ENCODE assay signal across 19 cellular contexts in genomic region chr14:105844810-105845724, GRCh38.
DNase-seq lines count a peak whose midpoint lies in the region; ATAC-seq and TF ChIP-seq lines count a peak whose summit lies in the region.
"Had no signal": no experiment of that assay in that cellular context is flagged by ENCODE, and none has a peak within 500 bp of the region (broad histone marks: within the 10 kb centered on the region; RNA-seq: fewer than 3 reads in every experiment).

No MANE protein-coding gene starts in this region.

- H3K4me1 ChIP-seq in right cardiac atrium (ENCODE audit: control insufficient read depth, insufficient read depth, low read length) (no peaks in the 10 kb centered on the region), heart left ventricle (no peaks in the 10 kb centered on the region), H9 (ENCODE audit: insufficient read depth, low read length) (no peaks in the 10 kb centered on the region)
- H3K4me1 ChIP-seq: sigmoid colon, uterus had no signal

- TF ChIP-seq POLR2A in heart left ventricle (IDR thresholded peaks at IDR 0.05): no peak

- no peak overlapping the region for H3K56ac ChIP-seq in H9 (ENCODE audit: insufficient read length, low read depth, low read length)

- H2BK120ac ChIP-seq in H9 (ENCODE audit: low read depth, low read length, poor library complexity, severe bottlenecking): no peak overlapping the region

- in situ Hi-C loops in KBM-7 (cut with MboI; ENCODE audit: low pct_unique_long_range_greater_than_20kb, low sequenced_read_pairs): no loop called here

- no peaks in the 10 kb centered on the region for H3K79me2 ChIP-seq in H9 (ENCODE audit: insufficient read depth, low read length)

- no peaks in the 10 kb centered on the region for H3K23me2 ChIP-seq in H9 (ENCODE audit: insufficient read length, low read depth, low read length, poor library complexity, severe bottlenecking)

- H3K9me3 Mint-ChIP-seq in H9 (peaks cover 76 to 87% of the 10 kb centered on the region in 2 experiments), memory B cell (no peaks in the 10 kb centered on the region)
- H3K9me3 Mint-ChIP-seq: activated T-helper 2 cell treated with anti-CD3 and anti-CD28 coated beads, Interferon-gamma antibody, Interleukin-2, Interleukin-4, amounts not matched to agents 10 μg/mL and 5 μg/mL and 100 μg/mL, durations not matched to agents 14 hours and 24 hours and 36 hours had no signal

- no peak overlapping the region for H4K5ac ChIP-seq in H9 (ENCODE audit: insufficient read length, low read depth, low read length)

- H3K27ac ChIP-seq in right cardiac atrium (ENCODE audit: low read length): no peak overlapping the region
- no peak overlapping the region for H3K27ac ChIP-seq in heart left ventricle
- H3K27ac ChIP-seq in H9 (ENCODE audit: insufficient read length, low read depth, low read length): no peak overlapping the region
- H3K27ac ChIP-seq: sigmoid colon, uterus had no signal

- WGBS in right cardiac atrium: 80% methylated on average over 18 of the region's 18 CpGs
- WGBS in heart left ventricle, 4 donors: 78 to 87% (median 85%) methylated on average over 13 to 18 of the region's 18 CpGs
- WGBS in H9 (ENCODE audit: extremely low coverage, insufficient read length, low lambda C conversion rate): no CpG with 5 or more reads among the region's 18 CpGs

- H3K79me1 ChIP-seq in H9 (ENCODE audit: insufficient read depth, low read depth, low read length, poor library complexity, severe bottlenecking): no peaks in the 10 kb centered on the region

- no peak for TF ChIP-seq CTCF in heart left ventricle (IDR thresholded peaks at IDR 0.05)
- TF ChIP-seq CTCF in H9 (conservative IDR thresholded peaks at IDR 0.05): no peak
- no peak for TF ChIP-seq CTCF in omental fat pad (IDR thresholded peaks at IDR 0.05)

- ATAC-seq in right cardiac atrium: no peak
- no peak for ATAC-seq in heart left ventricle
- ATAC-seq in memory B cell (ENCODE audit: low read depth): no peak
- ATAC-seq in omental fat pad (ENCODE audit: low FRiP score): no peak
- ATAC-seq in HG03135 (IDR thresholded peaks at IDR 0.05; ENCODE audit: unreplicated experiment): no peak
- ATAC-seq: mucosa of descending colon had no signal

- no peaks in the 10 kb centered on the region for H4K20me1 ChIP-seq in H9 (ENCODE audit: control insufficient read depth, insufficient read depth, insufficient read length)

- no peak overlapping the region for H3K9ac ChIP-seq in H9 (ENCODE audit: extremely low read depth, insufficient read length, low read length)

- no peak overlapping the region for H3K4ac ChIP-seq in H9 (ENCODE audit: low read depth, low read length)

- H3K14ac ChIP-seq in H9 (ENCODE audit: insufficient read depth, low read length): no peak overlapping the region

- no peak overlapping the region for H3K4me3 Mint-ChIP-seq in H9
- H3K4me3 Mint-ChIP-seq in memory B cell: no peak overlapping the region

- H3T11ph ChIP-seq in H9 (ENCODE audit: low read length): no peak overlapping the region

- H4K8ac ChIP-seq in H9 (replicated peaks; ENCODE audit: insufficient read length, low read depth, low read length): no peak overlapping the region

- peaks cover 15 to 39% (median 19%) of the 10 kb centered on the region in 3 experiments for H3K36me3 Mint-ChIP-seq in H9 (ENCODE audit: insufficient read depth in 1 of 3, low read depth in 3 of 3)
- H3K36me3 Mint-ChIP-seq in memory B cell: peaks cover 17% of the 10 kb centered on the region

- intact Hi-C loops in right cardiac atrium (cut with DNase I) (no loop called here), heart left ventricle (cut with DNase I) (no loop called here)

- no peaks in the 10 kb centered on the region for H3K27me3 ChIP-seq in right cardiac atrium (ENCODE audit: control insufficient read depth, insufficient read depth)
- peaks cover 0 to 8% (median 0%) of the 10 kb centered on the region in 9 donors for H3K27me3 ChIP-seq in heart left ventricle
- H3K27me3 ChIP-seq in H9 (ENCODE audit: insufficient read depth, low read length): no peaks in the 10 kb centered on the region
- H3K27me3 ChIP-seq: sigmoid colon, uterus had no signal

- no peak overlapping the region for H3K18ac ChIP-seq in H9 (ENCODE audit: insufficient read length, low read depth, low read length)

- no peaks in the 10 kb centered on the region for H3K36me3 ChIP-seq in heart left ventricle
- H3K36me3 ChIP-seq: sigmoid colon, uterus had no signal

- no peak overlapping the region for H2BK5ac ChIP-seq in H9 (ENCODE audit: insufficient read length, low read length)

- H2AFZ ChIP-seq in H9 (ENCODE audit: low read length): no peak overlapping the region

- H2BK15ac ChIP-seq in H9 (ENCODE audit: low read depth, low read length): no peak overlapping the region

- DNase-seq in right cardiac atrium (peak in 2 of 3 donors; percentile 1 to 48), heart left ventricle (no peak), H9 (peak; percentile 14), memory B cell (ENCODE audit: low spot score in 2 of 2) (no peak), KBM-7 (no peak), omental fat pad (ENCODE audit: low spot score) (no peak)
- DNase-seq: activated CD4-positive, alpha-beta T cell treated with anti-CD3 and anti-CD28 coated beads for 48 hours; activated CD8-positive, alpha-beta memory T cell treated with anti-CD3 and anti-CD28 coated beads, Interleukin-2, amount 50 U/mL, for 4 hours; cerebellar nuclear complex; hippocampal formation; NCI-H1048; NCI-H187; NCI-H774; sigmoid colon; substantia nigra had no signal

- no peaks in the 10 kb centered on the region for H3K4me1 Mint-ChIP-seq in H9
- peaks cover 13% of the 10 kb centered on the region for H3K4me1 Mint-ChIP-seq in memory B cell

- H2BK12ac ChIP-seq in H9 (ENCODE audit: insufficient read length, low read depth, low read length): no peak overlapping the region

- H3K9me3 ChIP-seq in right cardiac atrium (ENCODE audit: control insufficient read depth, low read length): no peaks in the 10 kb centered on the region
- H3K9me3 ChIP-seq in heart left ventricle: peaks cover 0 to 7% (median 0%) of the 10 kb centered on the region in 12 donors
- H3K9me3 ChIP-seq in H9 (ENCODE audit: control insufficient read depth, low read depth, low read length): peaks cover 90% of the 10 kb centered on the region
- H3K9me3 ChIP-seq: mucosa of descending colon, sigmoid colon, uterus had no signal

- H3K27me3 Mint-ChIP-seq in H9 (ENCODE audit: low read depth) (peaks cover 5% of the 10 kb centered on the region; the same call in 1 of the 2 replicates), memory B cell (no peaks in the 10 kb centered on the region)

- H3K4me3 ChIP-seq in right cardiac atrium (ENCODE audit: low read length) (no peak overlapping the region), heart left ventricle (no peak overlapping the region)
- H3K4me3 ChIP-seq: mucosa of descending colon, sigmoid colon, uterus had no signal

- H3K27ac Mint-ChIP-seq in H9: peak overlapping the region in 1 of 3 experiments; percentile 44; a peak in 1 of 7 replicates
- H3K27ac Mint-ChIP-seq in memory B cell: peak overlapping the region; percentile 63
- H3K27ac Mint-ChIP-seq: activated T-helper 2 cell treated with anti-CD3 and anti-CD28 coated beads, Interferon-gamma antibody, Interleukin-2, Interleukin-4, amounts not matched to agents 10 μg/mL and 5 μg/mL and 100 μg/mL, durations not matched to agents 14 hours and 24 hours and 36 hours had no signal

- no peak overlapping the region for H2AK5ac ChIP-seq in H9 (ENCODE audit: insufficient read length, low read length)

- no peak overlapping the region for H4K91ac ChIP-seq in H9 (ENCODE audit: insufficient read length, low read depth, low read length)

- no peak overlapping the region for H3K4me2 ChIP-seq in H9 (ENCODE audit: insufficient read depth, insufficient read length, low read length)

- no peak overlapping the region for H2BK20ac ChIP-seq in H9 (ENCODE audit: low read depth, low read length, poor library complexity, severe bottlenecking)

- H3K23ac ChIP-seq in H9 (ENCODE audit: insufficient read length, low read depth, low read length): no peak overlapping the region

Comparison
In these comparisons a context has a peak if more than half of its experiments do, and no peak if none do; other contexts are left out.
1. DNase-seq: peak in right cardiac atrium (2 of 3) and H9 (single experiment); none in heart left ventricle (0 of 5), memory B cell (0 of 2), KBM-7 (single experiment) and omental fat pad (single experiment).